In genomic region chr22:24107668-24108067, GRCh38 we compare ENCODE assay signal across 9 cellular contexts.
DNase-seq lines count a peak whose midpoint lies in the region; ATAC-seq, FAIRE-seq and TF ChIP-seq lines count a peak whose summit lies in the region.
"Had no signal": no experiment of that assay in that cellular context is flagged by ENCODE, and none has a peak within 500 bp of the region (broad histone marks: within the 10 kb centered on the region; RNA-seq: fewer than 3 reads in every experiment).

No MANE protein-coding gene starts in this region.

- H2AFZ ChIP-seq in H1 (ENCODE audit: low read length), result no peak overlapping the region
- H2AFZ ChIP-seq in mesenchymal stem cell (ENCODE audit: low read depth, low read length), result no peak overlapping the region

- no peak for ATAC-seq in activated naive CD8-positive, alpha-beta T cell treated with anti-CD3 and anti-CD28 coated beads, Interleukin-2, amount 50 U/mL, for 24 hours
- ATAC-seq in GM21737 (IDR thresholded peaks at IDR 0.05; ENCODE audit: unreplicated experiment), result no peak

- no peak for DNase-seq in activated naive CD8-positive, alpha-beta T cell treated with anti-CD3 and anti-CD28 coated beads, Interleukin-2, amount 50 U/mL, for 24 hours
- no peak for DNase-seq in H1 (ENCODE audit: low read depth in 1 of 2, low spot score in 2 of 2)
- DNase-seq in mesenchymal stem cell, result no peak
- DNase-seq in urothelium cell line (ENCODE audit: low spot score), result no peak
- DNase-seq in retina, result no peak
- DNase-seq in NCI-H2107 treated with DMSO at 0.1 percent for 48 hours (lab: John Stamatoyannopoulos, UW; ENCODE audit: unreplicated experiment), result no peak
- DNase-seq: Caco-2 had no signal

- no peak overlapping the region for H2BK5ac ChIP-seq in H1 (ENCODE audit: low read depth, low read length)
- H2BK5ac ChIP-seq in mesenchymal stem cell (ENCODE audit: low read depth, low read length, poor library complexity, severe bottlenecking), result no peak overlapping the region

- TF ChIP-seq RAD21 in H1 (IDR thresholded peaks at IDR 0.05 in 1 of 2, conservative IDR thresholded peaks at IDR 0.05 in 1 of 2; ENCODE audit: low read depth in 2 of 2, low read length in 2 of 2), result no peak

- H4K5ac ChIP-seq in H1 (ENCODE audit: insufficient read length, low read depth, low read length), result no peak overlapping the region

- peaks cover 2 to 7% of the 10 kb centered on the region in 2 experiments; a peak in 2 of 4 replicates for H3K9me3 ChIP-seq in H1 (ENCODE audit: insufficient read depth in 2 of 2, low read depth in 1 of 2, low read length in 1 of 2)
- peaks cover 9% of the 10 kb centered on the region for H3K9me3 ChIP-seq in mesenchymal stem cell (ENCODE audit: control insufficient read depth, low read length)

- 77% methylated on average over 7 of the region's 7 CpGs; no CpG with 5 or more reads in 1 of the 2 experiments for WGBS in H1 (ENCODE audit: extremely low coverage in 1 of 2, insufficient coverage in 1 of 2, insufficient read length in 1 of 2, insufficient replicate concordance in 2 of 2, low coverage in 1 of 2, low lambda C conversion rate in 2 of 2, missing lambda C conversion rate in 1 of 2), 2 experiments
- 89% methylated on average over 7 of the region's 7 CpGs for WGBS in mesenchymal stem cell

- peaks cover 20% of the 10 kb centered on the region for H3K4me1 Mint-ChIP-seq in activated naive CD8-positive, alpha-beta T cell (ENCODE audit: low read depth)
- H3K4me1 Mint-ChIP-seq in activated naive CD8-positive, alpha-beta T cell treated with anti-CD3 and anti-CD28 coated beads, Interleukin-2, amount 50 U/mL, for 24 hours, result peaks cover 26% of the 10 kb centered on the region

- peak overlapping the region; percentile 23 for H3K4ac ChIP-seq in H1 (replicated peaks; ENCODE audit: insufficient read length, low read depth, low read length)
- no peak overlapping the region for H3K4ac ChIP-seq in mesenchymal stem cell (ENCODE audit: low read depth in 1 of 2, low read length in 2 of 2)

- H3K27me3 Mint-ChIP-seq in activated naive CD8-positive, alpha-beta T cell, result no peaks in the 10 kb centered on the region
- H3K27me3 Mint-ChIP-seq in activated naive CD8-positive, alpha-beta T cell treated with anti-CD3 and anti-CD28 coated beads, Interleukin-2, amount 50 U/mL, for 24 hours, result no peaks in the 10 kb centered on the region

- H2AK5ac ChIP-seq in H1 (ENCODE audit: low read depth, low read length) (no peak overlapping the region), mesenchymal stem cell (ENCODE audit: low read length, severe bottlenecking) (no peak overlapping the region)

- no peak overlapping the region for H3K27ac ChIP-seq in H1 (ENCODE audit: low read depth, low read length)
- H3K27ac ChIP-seq in mesenchymal stem cell (ENCODE audit: low read length, poor library complexity, severe bottlenecking), result no peak overlapping the region

- FAIRE-seq in H1 (lab: Jason Lieb, UNC) (no peak), urothelium cell line (lab: Jason Lieb, UNC) (peak; percentile 37)

- no peak overlapping the region for H3K18ac ChIP-seq in H1 (ENCODE audit: extremely low read depth, low read length)
- no peak overlapping the region for H3K18ac ChIP-seq in mesenchymal stem cell (ENCODE audit: low read depth in 1 of 2, low read length in 2 of 2)

- TF ChIP-seq EP300 in H1 (IDR thresholded peaks at IDR 0.05; ENCODE audit: borderline replicate concordance in 1 of 2, low read depth in 2 of 2, low read length in 2 of 2), result no peak

- H3K4me1 ChIP-seq in H1 (replicated peaks in 1 of 4; ENCODE audit: control insufficient read depth in 3 of 4, insufficient read depth in 4 of 4, low read length in 3 of 4) (no peaks in the 10 kb centered on the region), mesenchymal stem cell (ENCODE audit: control insufficient read depth, insufficient read depth, low read depth, low read length) (peaks cover 3% of the 10 kb centered on the region)
- H3K4me1 ChIP-seq: Caco-2 had no signal

- TF ChIP-seq CTCF in H1 (IDR thresholded peaks at IDR 0.05; ENCODE audit: control extremely low read depth in 1 of 3, insufficient read depth in 1 of 3, low read depth in 1 of 3, low read length in 3 of 3), result no peak

- H3K56ac ChIP-seq in H1 (replicated peaks; ENCODE audit: insufficient read length, low read depth, low read length), result no peak overlapping the region

- no peaks in the 10 kb centered on the region for H3K79me2 ChIP-seq in H1 (ENCODE audit: control insufficient read depth in 1 of 2, insufficient read depth in 2 of 2, low read length in 2 of 2)

- no peak for TF ChIP-seq POLR2A in H1 (IDR thresholded peaks at IDR 0.05; ENCODE audit: control extremely low read depth in 1 of 2, low read depth in 2 of 2, low read length in 2 of 2)

- H3K23ac ChIP-seq in H1 (ENCODE audit: insufficient read length) (no peak overlapping the region), mesenchymal stem cell (ENCODE audit: low read length in 2 of 2) (peak overlapping the region in 1 of 2 experiments; percentile 34)

- H3K36me3 ChIP-seq in H1 (ENCODE audit: control insufficient read depth in 2 of 4, insufficient read depth in 4 of 4, low read length in 3 of 4), result peaks cover 0 to 5% (median 0%) of the 10 kb centered on the region in 4 experiments; a peak in 4 of 8 replicates
- peaks cover 30 to 53% of the 10 kb centered on the region in 2 experiments for H3K36me3 ChIP-seq in mesenchymal stem cell (ENCODE audit: control insufficient read depth in 1 of 2, insufficient read depth in 2 of 2, low read depth in 1 of 2, low read length in 2 of 2)

- peaks cover 0 to 1% of the 10 kb centered on the region in 2 experiments for H4K20me1 ChIP-seq in H1 (replicated peaks in 1 of 2; ENCODE audit: control insufficient read depth in 1 of 2, insufficient read depth in 2 of 2, low read length in 2 of 2)

- H3K79me1 ChIP-seq in H1 (ENCODE audit: low read depth, low read length) (no peaks in the 10 kb centered on the region; the same call in 1 of the 2 replicates), mesenchymal stem cell (replicated peaks; ENCODE audit: low read length, poor library complexity, severe bottlenecking) (peaks cover 1% of the 10 kb centered on the region)

- peak overlapping the region; percentile 13 for H3K4me3 Mint-ChIP-seq in activated naive CD8-positive, alpha-beta T cell
- no peak overlapping the region for H3K4me3 Mint-ChIP-seq in activated naive CD8-positive, alpha-beta T cell treated with anti-CD3 and anti-CD28 coated beads, Interleukin-2, amount 50 U/mL, for 24 hours

- H3K27ac Mint-ChIP-seq in activated naive CD8-positive, alpha-beta T cell, result peak overlapping the region; percentile 34
- H3K27ac Mint-ChIP-seq in activated naive CD8-positive, alpha-beta T cell treated with anti-CD3 and anti-CD28 coated beads, Interleukin-2, amount 50 U/mL, for 24 hours, result no peak overlapping the region

- H4K91ac ChIP-seq in H1 (replicated peaks; ENCODE audit: insufficient read length, low read length) (no peak overlapping the region), mesenchymal stem cell (ENCODE audit: low read length) (no peak overlapping the region)

- POLR2A ChIA-PET in H1 (lab: Charles Lee; ENCODE audit: partially characterized antibody), result interaction anchor here (1.3 kb wide), 1 partner anchor 9 kb away, joined by 4 read pairs; no protein-coding TSS in a partner anchor

- H3K9me3 Mint-ChIP-seq in activated naive CD8-positive, alpha-beta T cell (ENCODE audit: low read depth), result peaks cover 6% of the 10 kb centered on the region
- peaks cover 3% of the 10 kb centered on the region for H3K9me3 Mint-ChIP-seq in activated naive CD8-positive, alpha-beta T cell treated with anti-CD3 and anti-CD28 coated beads, Interleukin-2, amount 50 U/mL, for 24 hours

- no peak overlapping the region for H2BK20ac ChIP-seq in H1 (ENCODE audit: low read length)

- no peak overlapping the region for H3K14ac ChIP-seq in H1 (ENCODE audit: insufficient read length)
- peak overlapping the region in 1 of 2 experiments; percentile 9 for H3K14ac ChIP-seq in mesenchymal stem cell (ENCODE audit: low read length in 2 of 2)

- no peaks in the 10 kb centered on the region for H3K23me2 ChIP-seq in H1 (ENCODE audit: low read depth, low read length)

- H2BK12ac ChIP-seq in H1 (ENCODE audit: low read depth, low read length) (no peak overlapping the region), mesenchymal stem cell (ENCODE audit: low read length in 2 of 2) (no peak overlapping the region)

- H3K27me3 ChIP-seq in H1 (replicated peaks in 1 of 4; ENCODE audit: control insufficient read depth in 3 of 4, extremely low read depth in 1 of 4, insufficient read depth in 3 of 4, low read length in 3 of 4) (no peaks in the 10 kb centered on the region), mesenchymal stem cell (ENCODE audit: control insufficient read depth in 1 of 2, insufficient read depth in 1 of 2, low read length in 2 of 2) (no peaks in the 10 kb centered on the region)

- CTCF ChIA-PET in H1 (lab: Charles Lee; ENCODE audit: partially characterized antibody), result interaction anchor here (0.8 to 4.4 kb wide), 27 partner anchors 8 to 95 kb away, joined by 3 to 35 read pairs (median 5); partner anchors contain the start of gene SUSD2

- no peak overlapping the region for H3K4me3 ChIP-seq in H1 (ENCODE audit: extremely low read depth in 1 of 4, insufficient read depth in 2 of 4, low read depth in 3 of 4, low read length in 4 of 4)
- no peak overlapping the region for H3K4me3 ChIP-seq in mesenchymal stem cell (ENCODE audit: insufficient read depth in 1 of 2, low read depth in 1 of 2, low read length in 2 of 2)

- H3K4me2 ChIP-seq in H1 (ENCODE audit: insufficient read depth in 1 of 2, low read depth in 2 of 2, low read length in 2 of 2) (no peak overlapping the region), mesenchymal stem cell (ENCODE audit: low read length, poor library complexity, severe bottlenecking) (no peak overlapping the region)

- H3K9ac ChIP-seq in H1 (replicated peaks in 1 of 4; ENCODE audit: extremely low read depth in 1 of 4, low read depth in 3 of 4, low read length in 3 of 4), result no peak overlapping the region
- H3K9ac ChIP-seq in mesenchymal stem cell (ENCODE audit: low read length), result peak overlapping the region; percentile 50

- H3K36me3 Mint-ChIP-seq in activated naive CD8-positive, alpha-beta T cell, result peaks cover 16% of the 10 kb centered on the region
- peaks cover 43% of the 10 kb centered on the region for H3K36me3 Mint-ChIP-seq in activated naive CD8-positive, alpha-beta T cell treated with anti-CD3 and anti-CD28 coated beads, Interleukin-2, amount 50 U/mL, for 24 hours (ENCODE audit: low read depth)

- H2BK15ac ChIP-seq in H1 (ENCODE audit: low read length) (no peak overlapping the region), mesenchymal stem cell (ENCODE audit: low read depth, poor library complexity, severe bottlenecking) (no peak overlapping the region)

- H4K8ac ChIP-seq in H1 (ENCODE audit: extremely low read depth, insufficient read depth, low read length), result no peak overlapping the region; the same call in 1 of the 2 replicates
- no peak overlapping the region for H4K8ac ChIP-seq in mesenchymal stem cell (ENCODE audit: low read length)

- no peak overlapping the region for H2BK120ac ChIP-seq in H1 (replicated peaks; ENCODE audit: low read depth, low read length)
- no peak overlapping the region for H2BK120ac ChIP-seq in mesenchymal stem cell (ENCODE audit: low read depth, low read length)
